ENCODE assay signal across 34 cellular contexts in genomic region chr3:28115316-28115715, GRCh38.
"Had no signal": no experiment of that assay in that cellular context is flagged by ENCODE, and none has a peak within 500 bp of the region (broad histone marks: within the 10 kb centered on the region; RNA-seq: fewer than 3 reads in every experiment).

No MANE protein-coding gene starts in this region.

- H3K4me1 Mint-ChIP-seq: activated B cell treated with CpG ODN at 0.5 μM for 24 hours; activated CD4-positive, alpha-beta T cell treated with anti-CD3 and anti-CD28 coated beads, Interleukin-2, amount 10 ng/mL, durations not matched to agents 24 days and 14 days; activated T-helper 17 cell treated with anti-CD3 and anti-CD28 coated beads, Interleukin-2, amount 50 U/mL, for 72 hours had no signal

- FAIRE-seq: astrocyte, colon, TTC549 had no signal

- H3K27me3 Mint-ChIP-seq: activated B cell treated with CpG ODN at 0.5 μM for 24 hours; activated CD4-positive, alpha-beta T cell treated with anti-CD3 and anti-CD28 coated beads, Interleukin-2, amount 10 ng/mL, durations not matched to agents 24 days and 14 days; activated naive CD8-positive, alpha-beta T cell treated with anti-CD3 and anti-CD28 coated beads for 36 hours; activated T-helper 17 cell treated with anti-CD3 and anti-CD28 coated beads, Interleukin-2, amount 50 U/mL, for 72 hours had no signal

- H3K4me1 ChIP-seq: adrenal gland, body of pancreas, breast epithelium had no signal

- H3K36me3 Mint-ChIP-seq: activated naive CD4-positive, alpha-beta T cell treated with anti-CD3 and anti-CD28 coated beads, Interleukin-2, amount 50 U/mL, for 72 hours; activated naive CD8-positive, alpha-beta T cell treated with anti-CD3 and anti-CD28 coated beads for 36 hours had no signal

- H3K4me3 Mint-ChIP-seq: activated B cell treated with CpG ODN at 0.5 μM for 24 hours; activated CD4-positive, alpha-beta T cell treated with anti-CD3 and anti-CD28 coated beads, Interleukin-2, amount 10 ng/mL, durations not matched to agents 24 days and 14 days; activated naive CD8-positive, alpha-beta T cell treated with anti-CD3 and anti-CD28 coated beads for 36 hours; activated T-cell treated with anti-CD3 and anti-CD28 coated beads, Interleukin-2, amount 50 U/mL, for 4 hours; activated T-cell treated with anti-CD3 and anti-CD28 coated beads, Interleukin-2, amount 50 U/mL, for 72 hours; activated T-helper 1 cell treated with anti-CD3 and anti-CD28 coated beads, Interleukin-12 subunit alpha, Interleukin-12 subunit beta, Interleukin-2, Interleukin-4 antibody, amounts not matched to agents 30 ng/mL and 10 ng/mL and 1 ng/mL, durations not matched to agents 14 hours and 24 hours and 36 hours; activated T-helper 17 cell treated with anti-CD3 and anti-CD28 coated beads, Interleukin-2, amount 50 U/mL, for 72 hours; T-helper 1 cell treated with Interleukin-12 subunit alpha and Interleukin-12 subunit beta and Interleukin-4 antibody, amounts not matched to agents 30 μg/mL and 1 μg/mL, for 36 hours; T-helper 2 cell treated with Interferon-gamma antibody and Interleukin-4, amounts not matched to agents 5 μg/mL and 100 μg/mL, for 36 hours had no signal

- H3K4me3 ChIP-seq: adrenal gland, body of pancreas, breast epithelium had no signal

- DNase-seq: activated B cell treated with CpG ODN at 0.5 μM for 24 hours; activated CD4-positive, alpha-beta T cell treated with anti-CD3 and anti-CD28 coated beads for 4 hours; activated CD4-positive, alpha-beta T cell treated with anti-CD3 and anti-CD28 coated beads, Interleukin-2, amount 10 ng/mL, durations not matched to agents 24 days and 14 days; activated CD4-positive, alpha-beta T cell treated with anti-CD3 and anti-CD28 coated beads, Interleukin-2, amount 50 U/mL, for 1 hour; activated CD4-positive, alpha-beta T cell treated with anti-CD3 and anti-CD28 coated beads, Interleukin-2, amount 50 U/mL, for 4 hours; activated CD4-positive, CD25-positive, alpha-beta regulatory T cell treated with anti-CD3 and anti-CD28 coated beads, Interleukin-2, amount 50 U/mL, for 72 hours; activated CD8-positive, alpha-beta memory T cell treated with anti-CD3 and anti-CD28 coated beads, Interleukin-2, amount 50 U/mL, for 4 hours; activated effector memory CD4-positive, alpha-beta T cell treated with anti-CD3 and anti-CD28 coated beads, Interleukin-2, amount 50 U/mL, for 16 hours; activated gamma-delta T cell treated with Interleukin-2 at 50 U/mL for 16 hours; activated naive CD4-positive, alpha-beta T cell treated with anti-CD3 and anti-CD28 coated beads, Interleukin-2, amount 50 U/mL, for 16 hours; activated naive CD4-positive, alpha-beta T cell treated with Interleukin-2 at 50 U/mL for 16 hours; activated naive CD8-positive, alpha-beta T cell treated with anti-CD3 and anti-CD28 coated beads for 36 hours; activated T-cell treated with anti-CD3 and anti-CD28 coated beads for 4 hours; activated T-cell treated with anti-CD3 and anti-CD28 coated beads, Interleukin-2, amount 50 U/mL, for 1 hour; activated T-cell treated with anti-CD3 and anti-CD28 coated beads, Interleukin-2, amount 50 U/mL, for 4 hours; activated T-cell treated with anti-CD3 and anti-CD28 coated beads, Interleukin-2, amount 50 U/mL, for 72 hours; adrenal gland; amniotic stem cell; aorta; brain microvascular endothelial cell; central memory CD4-positive, alpha-beta T cell; T-helper 1 cell; T-helper 9 cell had no signal

- H3K27ac Mint-ChIP-seq: activated B cell treated with CpG ODN at 0.5 μM for 24 hours; activated CD4-positive, alpha-beta T cell treated with anti-CD3 and anti-CD28 coated beads, Interleukin-2, amount 10 ng/mL, durations not matched to agents 24 days and 14 days; activated naive CD4-positive, alpha-beta T cell treated with anti-CD3 and anti-CD28 coated beads, Interleukin-2, amount 50 U/mL, for 72 hours; activated naive CD8-positive, alpha-beta T cell treated with anti-CD3 and anti-CD28 coated beads for 36 hours; activated T-cell treated with anti-CD3 and anti-CD28 coated beads, Interleukin-2, amount 50 U/mL, for 72 hours; activated T-helper 1 cell treated with anti-CD3 and anti-CD28 coated beads, Interleukin-12 subunit alpha, Interleukin-12 subunit beta, Interleukin-2, Interleukin-4 antibody, amounts not matched to agents 30 ng/mL and 10 ng/mL and 1 ng/mL, durations not matched to agents 14 hours and 24 hours and 36 hours; activated T-helper 17 cell treated with anti-CD3 and anti-CD28 coated beads, Interleukin-2, amount 50 U/mL, for 72 hours; T-helper 1 cell treated with Interleukin-12 subunit alpha and Interleukin-12 subunit beta and Interleukin-4 antibody, amounts not matched to agents 30 μg/mL and 1 μg/mL, for 36 hours; T-helper 2 cell treated with Interferon-gamma antibody and Interleukin-4, amounts not matched to agents 5 μg/mL and 100 μg/mL, for 36 hours had no signal

- ATAC-seq: activated naive CD4-positive, alpha-beta T cell treated with anti-CD3 and anti-CD28 coated beads, Interleukin-2, amount 50 U/mL, for 72 hours; activated T-cell treated with anti-CD3 and anti-CD28 coated beads, Interleukin-2, amount 50 U/mL, for 4 hours; activated T-cell treated with anti-CD3 and anti-CD28 coated beads, Interleukin-2, amount 50 U/mL, for 72 hours; activated T-helper 17 cell treated with anti-CD3 and anti-CD28 coated beads, Interleukin-2, amount 50 U/mL, for 72 hours; body of pancreas had no signal

- H3K9me3 Mint-ChIP-seq: activated B cell treated with CpG ODN at 0.5 μM for 24 hours; activated CD4-positive, alpha-beta T cell treated with anti-CD3 and anti-CD28 coated beads, Interleukin-2, amount 10 ng/mL, durations not matched to agents 24 days and 14 days; activated naive CD4-positive, alpha-beta T cell treated with anti-CD3 and anti-CD28 coated beads, Interleukin-2, amount 50 U/mL, for 72 hours; activated naive CD8-positive, alpha-beta T cell treated with anti-CD3 and anti-CD28 coated beads for 36 hours; activated T-cell treated with anti-CD3 and anti-CD28 coated beads, Interleukin-2, amount 50 U/mL, for 4 hours; activated T-cell treated with anti-CD3 and anti-CD28 coated beads, Interleukin-2, amount 50 U/mL, for 72 hours; activated T-helper 1 cell treated with anti-CD3 and anti-CD28 coated beads, Interleukin-12 subunit alpha, Interleukin-12 subunit beta, Interleukin-2, Interleukin-4 antibody, amounts not matched to agents 30 ng/mL and 10 ng/mL and 1 ng/mL, durations not matched to agents 14 hours and 24 hours and 36 hours; activated T-helper 17 cell treated with anti-CD3 and anti-CD28 coated beads, Interleukin-2, amount 50 U/mL, for 72 hours; T-helper 1 cell treated with Interleukin-12 subunit alpha and Interleukin-12 subunit beta and Interleukin-4 antibody, amounts not matched to agents 30 μg/mL and 1 μg/mL, for 36 hours; T-helper 2 cell treated with Interferon-gamma antibody and Interleukin-4, amounts not matched to agents 5 μg/mL and 100 μg/mL, for 36 hours had no signal

- H3K27ac ChIP-seq: adrenal gland, body of pancreas, brain microvascular endothelial cell, breast epithelium, VCaP had no signal

- H3K9me3 ChIP-seq: adrenal gland, body of pancreas, breast epithelium had no signal

- H3K36me3 ChIP-seq: adrenal gland, brain microvascular endothelial cell, breast epithelium had no signal

- H3K27me3 ChIP-seq: adrenal gland, body of pancreas, brain microvascular endothelial cell, breast epithelium had no signal
